27 cellular contexts compared by ENCODE assay signal in genomic region chr1:206941766-206942418, GRCh38. TPM values are rescaled to one million over a fixed set of nuclear protein-coding genes. Genes with fewer than 3 reads are reported as not detected.
DNase-seq lines count a peak whose midpoint lies in the region; ATAC-seq, FAIRE-seq and TF ChIP-seq lines count a peak whose summit lies in the region.
"Had no signal": no experiment of that assay in that cellular context is flagged by ENCODE, and none has a peak within 500 bp of the region (broad histone marks: within the 10 kb centered on the region; RNA-seq: fewer than 3 reads in every experiment).

No MANE protein-coding gene starts in this region.

- no TSS peak for BruUV-seq in OCI-LY7 (replicated peaks; lab: Mats Ljungman, UMichigan)

- no peak overlapping the region for H3K4me2 ChIP-seq in OCI-LY7 (ENCODE audit: low read length)
- H3K4me2 ChIP-seq: BLaER1 had no signal

- H3K36me3 ChIP-seq in OCI-LY7 (ENCODE audit: insufficient read depth, low read length): no peaks in the 10 kb centered on the region
- H3K36me3 ChIP-seq: ascending aorta, BLaER1, esophagus muscularis mucosa, gastroesophageal sphincter, uterus had no signal

- POLR2A ChIA-PET in OCI-LY7 (lab: Charles Lee): interaction anchor here (0.5 kb wide), 1 partner anchor 1590 kb away, joined by 4 read pairs; no protein-coding TSS in a partner anchor

- no peak for TF ChIP-seq CTCF in OCI-LY7 (conservative IDR thresholded peaks at IDR 0.05; ENCODE audit: low read length)

- H2AFZ ChIP-seq in OCI-LY7 (ENCODE audit: low read length): no peak overlapping the region

- H3K4me1 ChIP-seq in OCI-LY7 (ENCODE audit: insufficient read depth, low read length, poor library complexity, severe bottlenecking): no peaks in the 10 kb centered on the region
- H3K4me1 ChIP-seq: ascending aorta, esophagus muscularis mucosa, gastroesophageal sphincter, uterus had no signal

- intact Hi-C loops in OCI-LY7 (cut with micrococcal nuclease; ENCODE audit: unreplicated experiment): no loop called here

- H4K20me1 ChIP-seq in OCI-LY7 (ENCODE audit: insufficient read depth, low read length): no peaks in the 10 kb centered on the region
- H4K20me1 ChIP-seq: BLaER1 had no signal

- no peak overlapping the region for H3K4me3 ChIP-seq in OCI-LY7 (ENCODE audit: low read depth, low read length, poor library complexity, severe bottlenecking)
- H3K4me3 ChIP-seq: ascending aorta, BLaER1, esophagus muscularis mucosa, gastroesophageal sphincter, uterus had no signal

- H3K27ac ChIP-seq in OCI-LY7 (ENCODE audit: low read depth, low read length, poor library complexity, severe bottlenecking): no peak overlapping the region
- H3K27ac ChIP-seq: ascending aorta, BLaER1, esophagus muscularis mucosa, gastroesophageal sphincter, uterus had no signal

- TF ChIP-seq POLR2A in erythroblast (IDR thresholded peaks at IDR 0.05; ENCODE audit: low read length): no peak
- no peak for TF ChIP-seq POLR2A in H54 (IDR thresholded peaks at IDR 0.05; ENCODE audit: low read depth, low read length)

- no peaks in the 10 kb centered on the region for H3K9me2 ChIP-seq in OCI-LY7 (ENCODE audit: insufficient read depth, low read length)

- in situ Hi-C loops in Caki2 (cut with HindIII; ENCODE audit: low pct_unique_long_range_greater_than_20kb, low sequenced_read_pairs): no loop called here

- H3K9me3 ChIP-seq in OCI-LY7 (ENCODE audit: low read length): no peaks in the 10 kb centered on the region
- H3K9me3 ChIP-seq: ascending aorta, BLaER1, esophagus muscularis mucosa, gastroesophageal sphincter, uterus had no signal

- DNase-seq in Caki2 (ENCODE audit: low read depth) (peak; percentile 76), LoVo (ENCODE audit: low spot score) (peak; percentile 39), erythroblast (lab: John Stamatoyannopoulos, UW) (peak; percentile 62 to 78), mucosa of gallbladder (ENCODE audit: low spot score) (peak; percentile 62), H54 (ENCODE audit: insufficient read length, low spot score) (no peak), OCI-LY7 (ENCODE audit: low spot score) (no peak)
- no peak for DNase-seq in activated naive CD4-positive, alpha-beta T cell treated with Interleukin-2 at 50 U/mL for 16 hours
- DNase-seq: activated B cell treated with CpG ODN at 0.5 μM for 24 hours; activated CD8-positive, alpha-beta T cell treated with anti-CD3 and anti-CD28 coated beads, Interleukin-2, amount 10 ng/mL, durations not matched to agents 7 days and 5 days; activated naive CD4-positive, alpha-beta T cell treated with anti-CD3 and anti-CD28 coated beads for 36 hours; activated T-cell treated with anti-CD3 and anti-CD28 coated beads, Interleukin-2, amount 50 U/mL, for 24 hours; cerebellar nuclear complex; effector memory CD4-positive, alpha-beta T cell; left cardiac atrium; NCI-H2227 treated with DMSO at 0.1 percent for 48 hours; T-helper 17 cell; uterus had no signal

- no peak for ATAC-seq in GM21390 (IDR thresholded peaks at IDR 0.05; ENCODE audit: unreplicated experiment)
- ATAC-seq: activated CD8-positive, alpha-beta T cell treated with anti-CD3 and anti-CD28 coated beads, Interleukin-2, amount 10 ng/mL, durations not matched to agents 7 days and 5 days; gastroesophageal sphincter; Panc1; T-helper 17 cell had no signal

- no peak for FAIRE-seq in H54 (lab: Jason Lieb, UNC)
- FAIRE-seq: D721Med had no signal

- CTCF ChIA-PET in OCI-LY7 (lab: Charles Lee; ENCODE audit: unreplicated experiment): no interaction called here

- no peaks in the 10 kb centered on the region for H3K79me2 ChIP-seq in OCI-LY7 (ENCODE audit: insufficient read depth, low read depth, low read length)

RNA-seq across cellular contexts. Expression of gene PIGR, which starts 4.4 kb away (rescaled TPM):
- total RNA-seq in Caki2 (2014; rRNA removed; shearing (Covaris generic); ENCODE audit: low replicate concordance): not detected in 2 replicates
- total RNA-seq in mucosa of gallbladder (2,875 TPM), OCI-LY7 (2022) (0.17 TPM in 1 of 2 replicates, not detected in the other)
- total RNA-seq in OCI-LY7 (2014; rRNA removed; shearing (Covaris generic)): 0.03 TPM in 1 of 2 replicates, not detected in the other
- total RNA-seq: activated CD8-positive, alpha-beta T cell treated with anti-CD3 and anti-CD28 coated beads, Interleukin-2, amount 10 ng/mL, durations not matched to agents 7 days and 5 days; G401; myocyte; SK-MEL-5; T-helper 17 cell had no signal

RNA-seq across cellular contexts. Expression of gene FCMR, which starts 20.2 kb away (rescaled TPM):
- not detected in 2 replicates for total RNA-seq in Caki2 (2014; rRNA removed; shearing (Covaris generic); ENCODE audit: low replicate concordance)
- total RNA-seq in mucosa of gallbladder (8.0 TPM), OCI-LY7 (2022) (9.2 and 10.6 TPM in 2 replicates)
- 3.2 and 5.2 TPM in 2 replicates for total RNA-seq in OCI-LY7 (2014; rRNA removed; shearing (Covaris generic))
- total RNA-seq: G401, myocyte had no signal

RNA-seq across cellular contexts. Expression of gene FCAMR, which starts 28.4 kb away (rescaled TPM):
- 0.14 TPM in 1 of 2 replicates, not detected in the other for total RNA-seq in Caki2 (2014; rRNA removed; shearing (Covaris generic); ENCODE audit: low replicate concordance)
- total RNA-seq in mucosa of gallbladder (0.46 TPM), OCI-LY7 (2022) (not detected in 2 replicates)
- not detected in 2 replicates for total RNA-seq in OCI-LY7 (2014; rRNA removed; shearing (Covaris generic))
- total RNA-seq: activated B cell treated with CpG ODN at 0.5 μM for 24 hours; activated CD8-positive, alpha-beta T cell treated with anti-CD3 and anti-CD28 coated beads, Interleukin-2, amount 10 ng/mL, durations not matched to agents 7 days and 5 days; activated naive CD4-positive, alpha-beta T cell treated with anti-CD3 and anti-CD28 coated beads for 36 hours; ascending aorta; esophagus muscularis mucosa; G401; left cardiac atrium; myocyte; SK-MEL-5; T-helper 17 cell; uterus had no signal

RNA-seq across cellular contexts. Expression of gene IL24, which starts 44.6 kb away (rescaled TPM):
- total RNA-seq in Caki2 (2014; rRNA removed; shearing (Covaris generic); ENCODE audit: low replicate concordance): not detected in 2 replicates
- not detected for total RNA-seq in mucosa of gallbladder
- total RNA-seq in OCI-LY7 (2014; rRNA removed; shearing (Covaris generic)): not detected in 2 replicates
- not detected in 2 replicates for total RNA-seq in OCI-LY7 (2022)
- total RNA-seq: activated B cell treated with CpG ODN at 0.5 μM for 24 hours; activated CD8-positive, alpha-beta T cell treated with anti-CD3 and anti-CD28 coated beads, Interleukin-2, amount 10 ng/mL, durations not matched to agents 7 days and 5 days; ascending aorta; G401; gastroesophageal sphincter; left cardiac atrium; myocyte; T-helper 17 cell; uterus had no signal

Comparison
In these comparisons a context has a peak if more than half of its experiments do, and no peak if none do; other contexts are left out.
1. DNase-seq: peak in Caki2 (single experiment), LoVo (single experiment), erythroblast (2 of 2) and mucosa of gallbladder (single experiment); none in H54 (single experiment), OCI-LY7 (single experiment) and activated naive CD4-positive, alpha-beta T cell treated with Interleukin-2 at 50 U/mL for 16 hours (single experiment).
2. RNA of gene PIGR, which starts 4.4 kb away (total RNA-seq): 2,875 TPM in mucosa of gallbladder (single experiment); 0.03 to 0.17 TPM in OCI-LY7 and not detected in Caki2; every median in the first group is over 1,000 times any median in the second.